7 cellular contexts compared by ENCODE assay signal in the genomic region with DNA sequence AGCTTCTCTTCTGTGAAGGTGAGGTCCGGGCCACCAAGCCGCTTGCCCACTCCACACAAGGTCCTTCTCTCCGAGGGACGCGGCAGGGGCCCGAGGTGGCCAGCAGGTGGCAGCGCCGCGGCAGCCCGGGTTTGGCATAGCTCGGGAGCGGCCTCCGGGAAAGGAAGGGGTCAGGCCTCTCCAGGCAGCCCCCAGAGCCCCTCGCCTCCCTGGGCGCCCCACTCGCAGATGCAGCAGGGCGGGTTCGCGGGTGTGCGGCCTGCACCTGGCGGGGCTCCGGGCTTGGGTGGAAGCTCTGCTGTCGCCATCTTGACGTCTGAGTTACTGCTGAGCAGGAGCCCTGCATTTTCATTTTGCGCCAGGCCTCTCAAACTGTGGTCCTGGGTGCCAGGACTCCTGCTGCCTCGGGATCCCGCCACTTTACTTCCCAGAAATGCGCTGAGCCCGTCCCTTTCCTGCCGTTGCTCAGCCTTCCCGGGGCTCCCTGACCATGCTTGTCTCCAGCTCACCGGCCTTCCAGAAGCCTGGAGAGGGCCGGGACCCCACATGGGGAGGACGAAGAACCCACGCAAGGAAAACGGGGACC. TPM values are rescaled to one million over a fixed set of nuclear protein-coding genes. Genes with fewer than 3 reads are reported as not detected.
DNase-seq lines count a peak whose midpoint lies in the region; ATAC-seq and TF ChIP-seq lines count a peak whose summit lies in the region.

No MANE protein-coding gene starts in this region.

- no peaks in the 10 kb centered on the region for H3K79me2 ChIP-seq in OCI-LY1 (ENCODE audit: insufficient read depth, low read length)

- H3K36me3 Mint-ChIP-seq in activated T-cell treated with anti-CD3 and anti-CD28 coated beads, Interleukin-2, amount 50 U/mL, for 4 hours (ENCODE audit: insufficient read depth) = no peaks in the 10 kb centered on the region
- H3K36me3 Mint-ChIP-seq in natural killer cell = no peaks in the 10 kb centered on the region

- H3F3A ChIP-seq in OCI-LY1 (ENCODE audit: insufficient read depth, low read length) = no peaks in the 10 kb centered on the region

- H3K4me3 ChIP-seq in OCI-LY1 (ENCODE audit: low read depth, low read length, poor library complexity, severe bottlenecking) = peak overlapping the region; percentile 50
- peak overlapping the region; percentile 34 to 69 (median 48) for H3K4me3 ChIP-seq in esophagus squamous epithelium

- H3K4me3 Mint-ChIP-seq in activated T-cell treated with anti-CD3 and anti-CD28 coated beads, Interleukin-2, amount 50 U/mL, for 4 hours = peak overlapping the region; percentile 82
- peak overlapping the region; percentile 73 for H3K4me3 Mint-ChIP-seq in natural killer cell

- H3K4me1 ChIP-seq in OCI-LY1 (ENCODE audit: insufficient read depth, low read length, severe bottlenecking) (peaks cover 11% of the 10 kb centered on the region), esophagus squamous epithelium (peaks cover 3 to 20% (median 5%) of the 10 kb centered on the region in 3 donors)

- peak overlapping the region; percentile 26; the same call in 1 of the 2 replicates for H3K9ac ChIP-seq in OCI-LY1 (ENCODE audit: low read length)

- H3K9me3 ChIP-seq in OCI-LY1 (ENCODE audit: low read length) (no peaks in the 10 kb centered on the region), esophagus squamous epithelium (no peaks in the 10 kb centered on the region)

- peak overlapping the region; percentile 77 to 85 for H3K27ac Mint-ChIP-seq in natural killer cell

- whole genome bisulfite sequencing in esophagus squamous epithelium, 2 donors = 43 to 55% methylated on average over 2 of the region's 36 CpGs

- intact Hi-C loops in esophagus squamous epithelium (cut with DNase I) (loop anchor here (10.0 kb wide), 1 partner anchor 72 kb away; no protein-coding TSS in a partner anchor), natural killer cell (cut with micrococcal nuclease) (loop anchor here (1.0 kb wide), 1 partner anchor 74 kb away; no protein-coding TSS in a partner anchor)

- H3K27me3 Mint-ChIP-seq in activated T-cell treated with anti-CD3 and anti-CD28 coated beads, Interleukin-2, amount 50 U/mL, for 4 hours (ENCODE audit: low read depth) = no peaks in the 10 kb centered on the region
- H3K27me3 Mint-ChIP-seq in natural killer cell (ENCODE audit: low read depth in 2 of 2) = no peaks in the 10 kb centered on the region

- TF ChIP-seq POLR2A in esophagus squamous epithelium (IDR thresholded peaks at IDR 0.05) = no peak

- H3K9me2 ChIP-seq in OCI-LY1 (ENCODE audit: low read depth, low read length) = no peaks in the 10 kb centered on the region

- peak; percentile 83 for TF ChIP-seq CTCF in GM12873 (IDR thresholded peaks at IDR 0.05; ENCODE audit: insufficient read depth, low read depth, low read length, missing control alignments)
- peak; percentile 86 for TF ChIP-seq CTCF in OCI-LY1 (IDR thresholded peaks at IDR 0.05; ENCODE audit: low read length)
- peak; percentile 64 to 89 (median 84) for TF ChIP-seq CTCF in esophagus squamous epithelium (IDR thresholded peaks at IDR 0.05)
- peak; percentile 58 for TF ChIP-seq CTCF in natural killer cell (IDR thresholded peaks at IDR 0.05)

- H3K27ac ChIP-seq in OCI-LY1 (ENCODE audit: low read depth, low read length, poor library complexity, severe bottlenecking) (no peak overlapping the region), esophagus squamous epithelium (peak overlapping the region; percentile 65 to 84 (median 80))

- no peaks in the 10 kb centered on the region for H4K20me1 ChIP-seq in OCI-LY1 (ENCODE audit: insufficient read depth, low read length)

- ATAC-seq in HG02938 (IDR thresholded peaks at IDR 0.05; ENCODE audit: unreplicated experiment) = peak; percentile 70
- peak; percentile 87 to 89 for ATAC-seq in activated T-cell treated with anti-CD3 and anti-CD28 coated beads, Interleukin-2, amount 50 U/mL, for 4 hours
- ATAC-seq in natural killer cell = peak; percentile 83

- H3K4me1 Mint-ChIP-seq in activated T-cell treated with anti-CD3 and anti-CD28 coated beads, Interleukin-2, amount 50 U/mL, for 4 hours (ENCODE audit: low read depth) = peaks cover 9% of the 10 kb centered on the region
- H3K4me1 Mint-ChIP-seq in natural killer cell = peaks cover 0 to 15% of the 10 kb centered on the region in 2 donors

- 0 out of 2 replicates have a peak overlapping the region, but pooled peaks have one; percentile 38 for H2AFZ ChIP-seq in OCI-LY1 (ENCODE audit: low read length)

- peak overlapping the region; percentile 49 for H3K4me2 ChIP-seq in OCI-LY1 (ENCODE audit: low read length)

- H3K9me3 Mint-ChIP-seq in activated T-cell treated with anti-CD3 and anti-CD28 coated beads, Interleukin-2, amount 50 U/mL, for 4 hours = no peaks in the 10 kb centered on the region
- no peaks in the 10 kb centered on the region for H3K9me3 Mint-ChIP-seq in natural killer cell

- H3K27me3 ChIP-seq in OCI-LY1 (ENCODE audit: insufficient read depth, low read length) (no peaks in the 10 kb centered on the region; the same call in 1 of the 2 replicates), esophagus squamous epithelium (no peaks in the 10 kb centered on the region)

- H3K36me3 ChIP-seq in OCI-LY1 (ENCODE audit: insufficient read depth, low read length) (no peaks in the 10 kb centered on the region), esophagus squamous epithelium (no peaks in the 10 kb centered on the region)

- peak; percentile 65 for DNase-seq in activated T-cell treated with anti-CD3 and anti-CD28 coated beads, Interleukin-2, amount 50 U/mL, for 4 hours
- no peak for DNase-seq in esophagus squamous epithelium (lab: John Stamatoyannopoulos, UW)
- peak; percentile 53 for DNase-seq in natural killer cell
- peak; percentile 40 to 82 (median 66) for DNase-seq in stimulated activated naive CD4-positive, alpha-beta T cell (lab: John Stamatoyannopoulos, UW)

RNA-seq across cellular contexts. Expression of gene NCL, which starts 18.6 kb away (rescaled TPM):
- total RNA-seq in activated T-cell treated with anti-CD3 and anti-CD28 coated beads, Interleukin-2, amount 50 U/mL, for 4 hours = 1,000 to 10,000 TPM; 1,928 to 2,267 (median 2,014) TPM
- total RNA-seq in esophagus squamous epithelium = 100 to 1,000 TPM; 104 to 220 (median 175) TPM
- 100 to 1,000 TPM; 485 to 540 (median 529) TPM for total RNA-seq in natural killer cell

RNA-seq across cellular contexts. Expression of gene NMUR1, which starts 47.3 kb away (rescaled TPM):
- total RNA-seq in activated T-cell treated with anti-CD3 and anti-CD28 coated beads, Interleukin-2, amount 50 U/mL, for 4 hours = under 1 TPM in 1 of 3 donors, not detected in 2; 0.08 TPM
- total RNA-seq in esophagus squamous epithelium = 1 to 10 TPM in 1 of 4 donors, under 1 TPM in 1, not detected in 2; 0.15 to 1.5 TPM
- 100 to 1,000 TPM in 1 of 3 donors, 10 to 100 TPM in 2; 67.4 to 103 (median 80.2) TPM for total RNA-seq in natural killer cell

Comparison
In these comparisons a context has a peak if more than half of its experiments do, and no peak if none do; other contexts are left out.
1. RNA of gene NMUR1, which starts 47.3 kb away (total RNA-seq): 67.4 to 103 TPM in natural killer cell; 0.15 to 1.5 TPM in esophagus squamous epithelium and 0.08 TPM in activated T-cell treated with anti-CD3 and anti-CD28 coated beads, Interleukin-2, amount 50 U/mL, for 4 hours; every median in the first group is over 10 times any median in the second.
2. Peak in every context shown above with its lines, with median percentiles within 50 percentile points of each other: CTCF ChIP-seq and ATAC-seq.